ENCODE assay signal across 1 cellular context in genomic region chr6:156719720-156720563, GRCh38.
TF ChIP-seq lines count a peak whose summit lies in the region.

No MANE protein-coding gene starts in this region.

TF ChIP-seq in WTC11, 78 proteins besides CTCF, POLR2A, EP300 and RAD21 (continued from another document):
- TF ChIP-seq FOXP4 (CRISPR knock-in tag; IDR thresholded peaks at IDR 0.05) = peak; percentile 49; the same call in 1 of the 2 replicates
- no peak for TF ChIP-seq SOX15 (CRISPR knock-in tag; IDR thresholded peaks at IDR 0.05)
- TF ChIP-seq EMX1 (CRISPR knock-in tag; IDR thresholded peaks at IDR 0.05) = no peak
- 0 out of 2 replicates have a peak, but pooled peaks have one; percentile 31 for TF ChIP-seq HMGXB4 (CRISPR knock-in tag; IDR thresholded peaks at IDR 0.05)
- TF ChIP-seq ZNF423 (CRISPR knock-in tag; IDR thresholded peaks at IDR 0.05) = peak; percentile 80
TF ChIP-seq in WTC11: peak in this region for 4.
